28 cellular contexts compared by ENCODE assay signal in the genomic region with DNA sequence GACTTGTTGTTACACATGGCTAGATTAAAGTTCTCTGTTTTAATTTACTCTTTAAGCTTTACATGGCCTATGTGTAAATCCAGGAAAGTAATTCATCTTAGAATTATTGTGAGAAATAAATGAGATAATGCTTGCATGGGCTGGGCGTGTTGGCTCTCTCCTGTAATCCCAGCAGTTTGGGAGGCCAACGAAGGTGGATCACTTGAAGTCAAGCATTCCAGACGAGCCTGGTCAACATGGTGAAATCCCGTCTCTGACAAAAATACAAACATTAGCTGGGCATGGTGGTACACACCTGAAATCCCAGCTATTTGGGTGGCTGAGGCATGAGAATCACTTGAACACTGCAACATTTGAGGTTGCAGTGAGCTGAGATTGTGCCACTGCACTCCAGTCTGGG.
"Had no signal": no experiment of that assay in that cellular context is flagged by ENCODE, and none has a peak within 500 bp of the region (broad histone marks: within the 10 kb centered on the region; RNA-seq: fewer than 3 reads in every experiment).

No MANE protein-coding gene starts in this region.

- FAIRE-seq: urothelium cell line had no signal

- H3K4me3 ChIP-seq: stomach, suprapubic skin, testis, thoracic aorta, thyroid gland, tibial artery, tibial nerve, transverse colon, upper lobe of left lung, upper lobe of right lung, uterus, vagina had no signal

- H3K4me1 ChIP-seq: testis, thyroid gland, tibial artery, tibial nerve, upper lobe of right lung, uterus, vagina had no signal

- H3K9me3 Mint-ChIP-seq: stimulated activated effector memory CD8-positive, alpha-beta T cell treated with anti-CD3 and anti-CD28 coated beads, Interleukin-12 subunit alpha, Interleukin-12 subunit beta, amount 100 ng/mL, for 72 hours; stimulated activated memory B cell treated with anti-CD40 and anti-IgM and Interleukin-4, amounts not matched to agents 10 μg/mL and 1 μg/mL and 100 μg/mL, for 72 hours; stimulated activated naive B cell treated with anti-CD40 and anti-IgM and Interleukin-4, amounts not matched to agents 10 μg/mL and 1 μg/mL and 100 μg/mL, for 72 hours; stimulated activated naive CD8-positive, alpha-beta T cell treated with anti-CD3 and anti-CD28 coated beads, Interleukin-15, amount 100 ng/mL, for 72 hours; stimulated activated naive CD8-positive, alpha-beta T cell treated with anti-CD3 and anti-CD28 coated beads, Interleukin-15, Interleukin-2, amounts not matched to agents 100 ng/mL and 50 ng/mL, for 24 hours had no signal

- H3K27ac Mint-ChIP-seq: stimulated activated effector memory CD8-positive, alpha-beta T cell treated with anti-CD3 and anti-CD28 coated beads, Interleukin-12 subunit alpha, Interleukin-12 subunit beta, amount 100 ng/mL, for 72 hours; stimulated activated memory B cell treated with anti-CD40 and anti-IgM and Interleukin-4, amounts not matched to agents 10 μg/mL and 1 μg/mL and 100 μg/mL, for 72 hours; stimulated activated naive B cell treated with anti-CD40 and anti-IgM and Interleukin-4, amounts not matched to agents 10 μg/mL and 1 μg/mL and 100 μg/mL, for 72 hours; stimulated activated naive CD8-positive, alpha-beta T cell treated with anti-CD3 and anti-CD28 coated beads, Interleukin-15, amount 100 ng/mL, for 72 hours; stimulated activated naive CD8-positive, alpha-beta T cell treated with anti-CD3 and anti-CD28 coated beads, Interleukin-15, Interleukin-2, amounts not matched to agents 100 ng/mL and 50 ng/mL, for 24 hours; type B pancreatic cell had no signal

- H3K27me3 Mint-ChIP-seq: stimulated activated naive B cell treated with anti-CD40 and anti-IgM and Interleukin-4, amounts not matched to agents 10 μg/mL and 1 μg/mL and 100 μg/mL, for 72 hours; stimulated activated naive CD8-positive, alpha-beta T cell treated with anti-CD3 and anti-CD28 coated beads, Interleukin-15, amount 100 ng/mL, for 72 hours; stimulated activated naive CD8-positive, alpha-beta T cell treated with anti-CD3 and anti-CD28 coated beads, Interleukin-15, Interleukin-2, amounts not matched to agents 100 ng/mL and 50 ng/mL, for 24 hours; type B pancreatic cell had no signal

- H3K36me3 Mint-ChIP-seq: stimulated activated memory B cell treated with anti-CD40 and anti-IgM and Interleukin-4, amounts not matched to agents 10 μg/mL and 1 μg/mL and 100 μg/mL, for 72 hours had no signal

- H3K27ac ChIP-seq: stomach, suprapubic skin, testis, thoracic aorta, thyroid gland, tibial artery, tibial nerve, transverse colon, upper lobe of left lung, upper lobe of right lung, uterus, vagina had no signal

- H3K36me3 ChIP-seq: stomach, suprapubic skin, thoracic aorta, thyroid gland, tibial artery, tibial nerve, transverse colon, upper lobe of left lung, upper lobe of right lung, uterus, vagina had no signal

- H3K27me3 ChIP-seq: stomach, suprapubic skin, testis, thyroid gland, tibial artery, tibial nerve, transverse colon, upper lobe of left lung, upper lobe of right lung, uterus, vagina had no signal

- DNase-seq: stimulated activated CD4-positive, alpha-beta T cell treated with anti-CD3 and anti-CD28 coated beads, Interleukin-2, amount 100 ng/mL, for 48 hours; stimulated activated CD4-positive, alpha-beta T cell treated with anti-CD3 and anti-CD28 coated beads, Interleukin-4, amount 100 ng/mL, for 1 hour; stimulated activated CD4-positive, alpha-beta T cell treated with anti-CD3 and anti-CD28 coated beads, Interleukin-4, amount 100 ng/mL, for 24 hours; stimulated activated CD4-positive, alpha-beta T cell treated with anti-CD3 and anti-CD28 coated beads, Interleukin-4, amount 100 ng/mL, for 4 hours; stimulated activated CD8-positive, alpha-beta memory T cell treated with anti-CD3 and anti-CD28 coated beads, Interleukin-4, amount 100 ng/mL, for 48 hours; stimulated activated naive B cell treated with anti-CD40 and anti-IgM and Interleukin-4, amounts not matched to agents 10 μg/mL and 1 μg/mL and 100 μg/mL, for 72 hours; stimulated activated naive CD4-positive, alpha-beta T cell; stimulated activated naive CD4-positive, alpha-beta T cell treated with Interleukin-2 at 50 U/mL for 16 hours; stimulated activated naive CD8-positive, alpha-beta T cell treated with anti-CD3 and anti-CD28 coated beads, Interleukin-15, amount 100 ng/mL, for 72 hours; stimulated activated naive CD8-positive, alpha-beta T cell treated with anti-CD3 and anti-CD28 coated beads, Interleukin-15, Interleukin-2, amounts not matched to agents 100 U/mL and 50 U/mL, for 24 hours; stomach; substantia nigra; testis; thyroid gland; tibial artery; transverse colon; upper lobe of left lung; upper lobe of right lung; uterus had no signal

- H3K4me3 Mint-ChIP-seq: stimulated activated effector memory CD8-positive, alpha-beta T cell treated with anti-CD3 and anti-CD28 coated beads, Interleukin-12 subunit alpha, Interleukin-12 subunit beta, amount 100 ng/mL, for 72 hours; stimulated activated memory B cell treated with anti-CD40 and anti-IgM and Interleukin-4, amounts not matched to agents 10 μg/mL and 1 μg/mL and 100 μg/mL, for 72 hours; stimulated activated naive B cell treated with anti-CD40 and anti-IgM and Interleukin-4, amounts not matched to agents 10 μg/mL and 1 μg/mL and 100 μg/mL, for 72 hours; stimulated activated naive CD8-positive, alpha-beta T cell treated with anti-CD3 and anti-CD28 coated beads, Interleukin-15, amount 100 ng/mL, for 72 hours; stimulated activated naive CD8-positive, alpha-beta T cell treated with anti-CD3 and anti-CD28 coated beads, Interleukin-15, Interleukin-2, amounts not matched to agents 100 ng/mL and 50 ng/mL, for 24 hours; type B pancreatic cell had no signal

- H3K9me3 ChIP-seq: stomach, suprapubic skin, testis, thoracic aorta, thyroid gland, tibial artery, tibial nerve, transverse colon, upper lobe of left lung, upper lobe of right lung, uterus, vagina had no signal
